In the genomic region with DNA sequence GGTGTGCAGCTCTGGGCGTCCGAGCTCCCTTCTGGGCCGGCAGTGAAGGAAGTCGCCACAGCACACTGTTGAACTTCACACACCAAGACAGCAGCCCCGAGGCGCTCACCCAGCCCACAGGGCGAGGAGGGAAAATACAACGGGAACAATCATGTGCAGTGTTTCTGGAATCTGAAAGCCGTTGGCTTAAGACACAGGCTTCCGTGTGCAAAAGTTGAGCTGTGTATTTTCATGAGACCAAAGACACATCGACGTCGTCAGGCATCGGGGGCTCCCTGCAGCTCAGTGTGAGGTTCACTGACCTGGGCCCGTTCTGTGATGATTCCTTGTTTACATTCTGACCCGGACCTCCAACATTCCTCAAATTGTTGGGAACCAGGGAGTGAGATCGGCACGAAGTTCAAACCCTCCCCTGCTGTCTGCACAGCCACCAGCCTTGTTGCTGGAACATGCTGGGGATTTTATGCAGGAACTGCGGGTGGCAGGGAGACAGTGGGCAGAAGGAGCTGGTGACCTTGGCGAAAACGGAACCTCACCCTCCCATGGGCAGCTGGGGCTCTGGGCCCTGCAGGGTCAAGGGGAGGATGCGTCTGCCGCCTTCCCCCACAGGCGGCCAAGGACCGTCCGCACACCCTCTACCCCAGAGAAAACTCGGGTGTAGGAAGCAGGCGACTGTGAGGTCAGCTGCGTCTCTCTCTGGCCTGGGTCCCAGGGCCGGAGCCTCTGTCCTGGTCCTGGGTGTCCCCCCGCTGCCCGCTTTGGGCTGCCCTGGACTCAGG, we compare ENCODE assay signal across 14 cellular contexts.
DNase-seq lines count a peak whose midpoint lies in the region; ATAC-seq, FAIRE-seq and TF ChIP-seq lines count a peak whose summit lies in the region.
"Had no signal": no experiment of that assay in that cellular context is flagged by ENCODE, and none has a peak within 500 bp of the region (broad histone marks: within the 10 kb centered on the region; RNA-seq: fewer than 3 reads in every experiment).

No MANE protein-coding gene starts in this region.

- ATAC-seq in HG03196 (IDR thresholded peaks at IDR 0.05; ENCODE audit: unreplicated experiment) (no peak), gastrocnemius medialis (no peak)
- ATAC-seq: natural killer cell treated with Interleukin-12 subunit alpha and Interleukin-12 subunit beta and Interleukin-15 and Interleukin-18, amount 100 ng/mL, for 72 hours had no signal

- intact Hi-C loops in ovary (cut with DNase I), result no loop called here
- intact Hi-C loops in gastrocnemius medialis (cut with DNase I; ENCODE audit: low total_unique reads), result no loop called here

- FAIRE-seq in astrocyte (lab: Jason Lieb, UNC), result no peak

- H3K9me3 Mint-ChIP-seq in astrocyte (ENCODE audit: unreplicated experiment), result peaks cover 4% of the 10 kb centered on the region
- H3K9me3 Mint-ChIP-seq: natural killer cell treated with Interleukin-12 subunit alpha and Interleukin-12 subunit beta and Interleukin-15 and Interleukin-18, amount 100 ng/mL, for 72 hours had no signal

- H2AFZ ChIP-seq in astrocyte (ENCODE audit: low read depth, low read length), result peak overlapping the region; percentile 65

- H3K27ac Mint-ChIP-seq in astrocyte (ENCODE audit: unreplicated experiment), result no peak overlapping the region
- H3K27ac Mint-ChIP-seq: B cell; natural killer cell treated with Interleukin-12 subunit alpha and Interleukin-12 subunit beta and Interleukin-15 and Interleukin-18, amount 100 ng/mL, for 72 hours had no signal

- peaks cover 2% of the 10 kb centered on the region for H3K36me3 Mint-ChIP-seq in astrocyte (ENCODE audit: low read depth, unreplicated experiment)
- H3K36me3 Mint-ChIP-seq: natural killer cell treated with Interleukin-12 subunit alpha and Interleukin-12 subunit beta and Interleukin-15 and Interleukin-18, amount 100 ng/mL, for 72 hours had no signal

- 12 to 34% (median 14%) methylated on average over 31 to 32 of the region's 32 CpGs for WGBS in ovary, 3 donors

- peak overlapping the region; percentile 29 for H3K9ac ChIP-seq in astrocyte (ENCODE audit: low read length)

- peaks cover 15% of the 10 kb centered on the region for H3K4me1 ChIP-seq in astrocyte (ENCODE audit: insufficient read depth, low read length)
- H3K4me1 ChIP-seq in ovary (ENCODE audit: insufficient read depth), result peaks cover 11% of the 10 kb centered on the region
- H3K4me1 ChIP-seq in gastrocnemius medialis, result peaks cover 0 to 5% of the 10 kb centered on the region in 2 donors

- H3K27me3 ChIP-seq in astrocyte (ENCODE audit: insufficient read depth, low read length) (peaks cover 5% of the 10 kb centered on the region), ovary (no peaks in the 10 kb centered on the region), gastrocnemius medialis (peaks cover 6 to 38% (median 9%) of the 10 kb centered on the region in 3 donors)

- H3K36me3 ChIP-seq in astrocyte (ENCODE audit: insufficient read depth, low read length) (no peaks in the 10 kb centered on the region), ovary (no peaks in the 10 kb centered on the region), gastrocnemius medialis (no peaks in the 10 kb centered on the region)

- no peaks in the 10 kb centered on the region for H3K9me3 ChIP-seq in astrocyte (ENCODE audit: insufficient read depth, low read depth, low read length)
- no peaks in the 10 kb centered on the region for H3K9me3 ChIP-seq in ovary
- H3K9me3 ChIP-seq in gastrocnemius medialis, result no peaks in the 10 kb centered on the region

- peaks cover 29% of the 10 kb centered on the region for H3K27me3 Mint-ChIP-seq in astrocyte (ENCODE audit: low read depth, unreplicated experiment)

- H3K4me2 ChIP-seq in astrocyte (ENCODE audit: low read length), result peak overlapping the region; percentile 57

- DNase-seq in CD1c-positive myeloid dendritic cell (ENCODE audit: extremely low spot score) (peak; percentile 39), astrocyte (ENCODE audit: low read depth) (peak; percentile 10), hepatic stellate cell (ENCODE audit: low spot score) (peak; percentile 65), ovary (peak in 3 of 5 donors; percentile 40 to 60 (median 53)), gastrocnemius medialis (no peak), NCI-H187 treated with DMSO at 0.1 percent for 48 hours (lab: John Stamatoyannopoulos, UW) (no peak), GM10266 (ENCODE audit: extremely low spot score) (no peak)
- DNase-seq: activated CD4-positive, alpha-beta T cell treated with anti-CD3 and anti-CD28 coated beads, Interleukin-2, amount 50 U/mL, for 48 hours; NCI-H1105 treated with DMSO at 0.1 percent for 48 hours; stimulated activated CD4-positive, alpha-beta T cell treated with anti-CD3 and anti-CD28 coated beads, Interleukin-2, amount 100 ng/mL, for 48 hours; SW 1271 had no signal

- in situ Hi-C loops in gastrocnemius medialis (cut with MboI; ENCODE audit: low sequenced_read_pairs in 4 of 4), result no loop called here

- peaks cover 14% of the 10 kb centered on the region for H3K4me1 Mint-ChIP-seq in astrocyte (ENCODE audit: low read depth, unreplicated experiment)

- H4K20me1 ChIP-seq in astrocyte (ENCODE audit: insufficient read depth, low read length), result no peaks in the 10 kb centered on the region

- H3K27ac ChIP-seq in astrocyte (ENCODE audit: low read depth, low read length) (no peak overlapping the region), ovary (peak overlapping the region in 1 of 2 donors; percentile 33), gastrocnemius medialis (no peak overlapping the region)

- TF ChIP-seq POLR2A in ovary (IDR thresholded peaks at IDR 0.05) (peak; percentile 11), gastrocnemius medialis (IDR thresholded peaks at IDR 0.05) (no peak)

- H3K79me2 ChIP-seq in astrocyte (ENCODE audit: insufficient read depth, low read length), result no peaks in the 10 kb centered on the region

- TF ChIP-seq CTCF in astrocyte (IDR thresholded peaks at IDR 0.05; ENCODE audit: insufficient read depth, low read depth, low read length), result no peak
- TF ChIP-seq CTCF in ovary (IDR thresholded peaks at IDR 0.05), result no peak
- TF ChIP-seq CTCF in gastrocnemius medialis (IDR thresholded peaks at IDR 0.05 in 4 of 5, conservative IDR thresholded peaks at IDR 0.05 in 1 of 5), result no peak
- no peak for TF ChIP-seq CTCF in GM10266 (IDR thresholded peaks at IDR 0.05; ENCODE audit: control insufficient read depth, insufficient read depth, low read depth, missing control alignments)

- H3K4me3 Mint-ChIP-seq in astrocyte (ENCODE audit: unreplicated experiment), result peak overlapping the region; percentile 67
- H3K4me3 Mint-ChIP-seq: B cell; natural killer cell treated with Interleukin-12 subunit alpha and Interleukin-12 subunit beta and Interleukin-15 and Interleukin-18, amount 100 ng/mL, for 72 hours had no signal

- H3K4me3 ChIP-seq in astrocyte (ENCODE audit: insufficient read depth, low read depth, low read length) (no peak overlapping the region), ovary (no peak overlapping the region), gastrocnemius medialis (no peak overlapping the region)

- no peak for TF ChIP-seq EP300 in ovary (IDR thresholded peaks at IDR 0.05)

Comparison
In these comparisons a context has a peak if more than half of its experiments do, and no peak if none do; other contexts are left out.
1. DNase-seq: peak in CD1c-positive myeloid dendritic cell (single experiment), astrocyte (single experiment), hepatic stellate cell (single experiment) and ovary (3 of 5); none in gastrocnemius medialis (0 of 2), NCI-H187 treated with DMSO at 0.1 percent for 48 hours (single experiment) and GM10266 (single experiment).